ENCODE assay signal across 21 cellular contexts in genomic region chr10:101736666-101737065, GRCh38. TPM values are rescaled to one million over a fixed set of nuclear protein-coding genes. Genes with fewer than 3 reads are reported as not detected.
DNase-seq lines count a peak whose midpoint lies in the region; ATAC-seq, FAIRE-seq and TF ChIP-seq lines count a peak whose summit lies in the region.
"Had no signal": no experiment of that assay in that cellular context is flagged by ENCODE, and none has a peak within 500 bp of the region (broad histone marks: within the 10 kb centered on the region; RNA-seq: fewer than 3 reads in every experiment).

No MANE protein-coding gene starts in this region.

- peak overlapping the region; percentile 53 for H3K27ac Mint-ChIP-seq in neural progenitor cell
- H3K27ac Mint-ChIP-seq in naive thymus-derived CD8-positive, alpha-beta T cell = no peak overlapping the region
- H3K27ac Mint-ChIP-seq: CD4-positive, alpha-beta memory T cell; H9 had no signal

- H3K79me2 ChIP-seq in K562 (ENCODE audit: control insufficient read depth, insufficient read depth, low read length) = no peaks in the 10 kb centered on the region
- H3K79me2 ChIP-seq in neural progenitor cell (ENCODE audit: low read depth) = no peaks in the 10 kb centered on the region

- H3K27me3 Mint-ChIP-seq in neural progenitor cell (ENCODE audit: insufficient read depth, low read depth) = peaks cover 17% of the 10 kb centered on the region
- peaks cover 2 to 42% (median 21%) of the 10 kb centered on the region in 5 donors for H3K27me3 Mint-ChIP-seq in naive thymus-derived CD8-positive, alpha-beta T cell

- intact Hi-C loops in K562 (cut with micrococcal nuclease) = no loop called here

- no peaks in the 10 kb centered on the region for H3K9me1 ChIP-seq in K562 (ENCODE audit: control insufficient read depth, insufficient read depth, low read length)

- H3K4me1 ChIP-seq in K562 (replicated peaks in 1 of 2; ENCODE audit: control insufficient read depth in 2 of 2, insufficient read depth in 2 of 2, low read length in 2 of 2) (no peaks in the 10 kb centered on the region; a peak in 1 of 5 replicates), neural progenitor cell (peaks cover 28% of the 10 kb centered on the region)

- TF ChIP-seq EP300 in K562 (IDR thresholded peaks at IDR 0.05; ENCODE audit: low read length) = no peak

- TF ChIP-seq RAD21 in K562 (CRISPR knock-in tag; conservative IDR thresholded peaks at IDR 0.05 in 1 of 2, IDR thresholded peaks at IDR 0.05 in 1 of 2) = no peak

- POLR2A ChIA-PET in K562 (lab: Yijun Ruan, JAX) = interaction anchor here (0.6 to 1.0 kb wide), 3 partner anchors 11 to 13 kb away, joined by 3 to 4 read pairs (median 3); no protein-coding TSS in a partner anchor
- POLR2A ChIA-PET in naive thymus-derived CD8-positive, alpha-beta T cell (lab: Charles Lee) = no interaction called here

- H3K4me1 Mint-ChIP-seq in neural progenitor cell = peaks cover 14% of the 10 kb centered on the region
- H3K4me1 Mint-ChIP-seq in naive thymus-derived CD8-positive, alpha-beta T cell = no peaks in the 10 kb centered on the region
- H3K4me1 Mint-ChIP-seq: CD4-positive, alpha-beta memory T cell had no signal

- in situ Hi-C loops in K562 (cut with MboI) = no loop called here

- no peaks in the 10 kb centered on the region for H3K9me3 ChIP-seq in K562 (replicated peaks; ENCODE audit: control insufficient read depth, insufficient read depth, low read depth, low read length)
- no peaks in the 10 kb centered on the region for H3K9me3 ChIP-seq in neural progenitor cell (ENCODE audit: low read depth)

- H4K20me1 ChIP-seq in K562 (replicated peaks; ENCODE audit: control insufficient read depth, insufficient read depth, low read length) (no peaks in the 10 kb centered on the region), neural progenitor cell (ENCODE audit: low read depth) (no peaks in the 10 kb centered on the region)

- H3K27me3 ChIP-seq in K562 (ENCODE audit: control insufficient read depth in 2 of 2, insufficient read depth in 2 of 2, low read length in 2 of 2) (peaks cover 2 to 4% of the 10 kb centered on the region in 2 experiments; a peak in 2 of 5 replicates), neural progenitor cell (no peaks in the 10 kb centered on the region)

- TF ChIP-seq CTCF in NB4 (IDR thresholded peaks at IDR 0.05; ENCODE audit: low read depth, low read length) (no peak), K562 (IDR thresholded peaks at IDR 0.05 in 2 of 3, conservative IDR thresholded peaks at IDR 0.05 in 1 of 3; ENCODE audit: insufficient read depth in 2 of 3, low read depth in 1 of 3, low read length in 3 of 3) (no peak), neural progenitor cell (IDR thresholded peaks at IDR 0.05) (no peak)

- H3K4me3 ChIP-seq in NB4 (ENCODE audit: low read depth, low read length) = no peak overlapping the region
- no peak overlapping the region for H3K4me3 ChIP-seq in K562
- H3K4me3 ChIP-seq in neural progenitor cell = no peak overlapping the region

- H2AFZ ChIP-seq in K562 (ENCODE audit: low read depth, low read length) = no peak overlapping the region
- H2AFZ ChIP-seq in neural progenitor cell (replicated peaks) = peak overlapping the region; percentile 87

- DNase-seq in NB4 (ENCODE audit: low read depth) = peak; percentile 21
- DNase-seq in K562 (ENCODE audit: extremely low read depth in 1 of 4, low spot score in 3 of 4) = no peak
- DNase-seq in neural progenitor cell (ENCODE audit: low spot score) = peak; percentile 61
- no peak for DNase-seq in naive thymus-derived CD8-positive, alpha-beta T cell
- DNase-seq in activated naive CD4-positive, alpha-beta T cell (lab: John Stamatoyannopoulos, UW) = no peak
- DNase-seq: C1 segment of cervical spinal cord; Calu3; CD4-positive, alpha-beta memory T cell; COR-L47; DMS53; DMS79 treated with DMSO at 0.1 percent for 48 hours; GF-D8; GOT3; H9 had no signal

- no peak overlapping the region for H3K9ac ChIP-seq in K562 (ENCODE audit: insufficient read depth in 1 of 2, low read depth in 2 of 2, low read length in 2 of 2)
- H3K9ac ChIP-seq in neural progenitor cell = no peak overlapping the region

- H3K36me3 ChIP-seq in K562 (ENCODE audit: control insufficient read depth, insufficient read depth, low read length) (no peaks in the 10 kb centered on the region), neural progenitor cell (no peaks in the 10 kb centered on the region)

- H3K4me2 ChIP-seq in K562 (ENCODE audit: insufficient read depth, low read length) (no peak overlapping the region), neural progenitor cell (peak overlapping the region; percentile 25)

- peaks cover 2% of the 10 kb centered on the region for H3K9me3 Mint-ChIP-seq in neural progenitor cell
- H3K9me3 Mint-ChIP-seq in naive thymus-derived CD8-positive, alpha-beta T cell = no peaks in the 10 kb centered on the region
- H3K9me3 Mint-ChIP-seq: CD4-positive, alpha-beta memory T cell; H9 had no signal

- FAIRE-seq in K562 (lab: Jason Lieb, UNC) = no peak
- FAIRE-seq: GM19239 had no signal

- H3F3A ChIP-seq in neural progenitor cell (ENCODE audit: low read depth) = peaks cover 25% of the 10 kb centered on the region

- no peak overlapping the region for H3K4me3 Mint-ChIP-seq in neural progenitor cell
- H3K4me3 Mint-ChIP-seq in naive thymus-derived CD8-positive, alpha-beta T cell = no peak overlapping the region
- H3K4me3 Mint-ChIP-seq: CD4-positive, alpha-beta memory T cell; H9 had no signal

- ATAC-seq in K562 = no peak
- ATAC-seq in naive thymus-derived CD8-positive, alpha-beta T cell = no peak
- ATAC-seq in HG02870 (IDR thresholded peaks at IDR 0.05; ENCODE audit: unreplicated experiment) = no peak
- ATAC-seq: HCT116 had no signal

- no peak overlapping the region for H3K27ac ChIP-seq in K562 (ENCODE audit: extremely low read depth, low read depth, low read length)
- peak overlapping the region; percentile 44 for H3K27ac ChIP-seq in neural progenitor cell

- no TSS peak for BruUV-seq in K562 (replicated peaks; lab: Mats Ljungman, UMichigan)

- WGBS in K562 (ENCODE audit: insufficient coverage, low coverage, missing lambda C conversion rate) = 5% methylated on average over 3 of the region's 3 CpGs

- no peak for TF ChIP-seq POLR2A in NB4 (IDR thresholded peaks at IDR 0.05; ENCODE audit: extremely low read depth, insufficient read length)
- TF ChIP-seq POLR2A in K562 (conservative IDR thresholded peaks at IDR 0.05) = no peak

- CTCF ChIA-PET in K562 (lab: Yijun Ruan, JAX; ENCODE audit: low intra/inter-chr PET ratio) = no interaction called here

- no peaks in the 10 kb centered on the region for H3K36me3 Mint-ChIP-seq in neural progenitor cell
- peaks cover 0 to 2% (median 0%) of the 10 kb centered on the region in 3 donors for H3K36me3 Mint-ChIP-seq in naive thymus-derived CD8-positive, alpha-beta T cell
- H3K36me3 Mint-ChIP-seq: CD4-positive, alpha-beta memory T cell had no signal

RNA-seq across cellular contexts. Expression of gene FGF8, which starts 39.2 kb away (rescaled TPM):
- total RNA-seq in K562 (2011; cell fraction: chromatin; rRNA removed; ENCODE audit: low replicate concordance) = not detected in 2 replicates
- 0.67 TPM in 1 of 2 replicates, not detected in the other for total RNA-seq in K562 (2011; cell fraction: nucleolus; rRNA removed)
- 1.0 TPM in 1 of 2 replicates, not detected in the other for total RNA-seq in K562 (2011; cell fraction: nucleoplasm; rRNA removed)
- 0.82 TPM in 1 of 2 replicates, not detected in the other for total RNA-seq in K562 (2014; rRNA removed)
- total RNA-seq in K562 (2014; rRNA removed; fragmentation: Illumina TruSeq; extraction: Trizol) = not detected in 2 replicates
- total RNA-seq in K562 (2015; rRNA removed; fragmentation: Illumina TruSeq; extraction: Trizol) = not detected in 2 replicates
- 0.29 and 0.31 TPM in 2 replicates for total RNA-seq in K562 (2021)
- polyA plus RNA-seq in K562 (2011; rRNA removed) = 0.13 and 0.24 TPM in 2 replicates
- 0.73 TPM in 1 of 2 replicates, not detected in the other for polyA plus RNA-seq in K562 (2011; cell fraction: cytosol; rRNA removed)
- 1.5 TPM in 2 replicates for polyA plus RNA-seq in K562 (2011; cell fraction: nucleus; rRNA removed)
- 0.09 TPM in 1 of 2 replicates, not detected in the other for polyA plus RNA-seq in K562 (2012)
- polyA plus RNA-seq in K562 (2014; fragmentation: Illumina TruSeq; extraction: Trizol) = not detected in 2 replicates
- not detected for polyA plus RNA-seq in K562 (2014; fragmentation: Nextera tagmentation; extraction: Ambion mirVana)
- 0.28 and 0.44 TPM in 2 replicates for polyA plus RNA-seq in K562 (2014; rRNA removed)
- polyA minus RNA-seq in K562 (2011; rRNA and poly(A)+ RNA removed) = not detected in 2 replicates
- polyA minus RNA-seq in K562 (2011; cell fraction: cytosol; rRNA and poly(A)+ RNA removed) = not detected in 2 replicates
- polyA minus RNA-seq in K562 (2011; cell fraction: nucleus; rRNA and poly(A)+ RNA removed) = 0.54 TPM in 1 of 2 replicates, not detected in the other
- total RNA-seq in neural progenitor cell (ENCODE audit: low replicate concordance) = 17.6 and 32.2 TPM in 2 replicates
- not detected for total RNA-seq in naive thymus-derived CD8-positive, alpha-beta T cell
- polyA plus RNA-seq in naive thymus-derived CD8-positive, alpha-beta T cell = not detected
- total RNA-seq: A172; A673; Calu3; CD4-positive, alpha-beta memory T cell; Daoy had no signal
- polyA plus RNA-seq: BJ; CD4-positive, alpha-beta memory T cell had no signal

RNA-seq across cellular contexts. Expression of gene FBXW4, which starts 41.7 kb away (rescaled TPM):
- 28.2 and 28.4 TPM in 2 replicates for total RNA-seq in K562 (2011; cell fraction: chromatin; rRNA removed; ENCODE audit: low replicate concordance)
- total RNA-seq in K562 (2011; cell fraction: nucleolus; rRNA removed) = 12.0 and 13.2 TPM in 2 replicates
- 20.8 and 22.0 TPM in 2 replicates for total RNA-seq in K562 (2011; cell fraction: nucleoplasm; rRNA removed)
- 7.4 and 7.9 TPM in 2 replicates for total RNA-seq in K562 (2014; rRNA removed)
- total RNA-seq in K562 (2014; rRNA removed; fragmentation: Illumina TruSeq; extraction: Trizol) = 3.7 and 4.3 TPM in 2 replicates
- 4.8 and 5.4 TPM in 2 replicates for total RNA-seq in K562 (2015; rRNA removed; fragmentation: Illumina TruSeq; extraction: Trizol)
- total RNA-seq in K562 (2021) = 6.9 and 8.1 TPM in 2 replicates
- polyA plus RNA-seq in K562 (2011; rRNA removed) = 10.6 and 11.6 TPM in 2 replicates
- polyA plus RNA-seq in K562 (2011; cell fraction: cytosol; rRNA removed) = 9.3 and 11.6 TPM in 2 replicates
- polyA plus RNA-seq in K562 (2011; cell fraction: nucleus; rRNA removed) = 7.5 and 11.3 TPM in 2 replicates
- 6.6 and 13.6 TPM in 2 replicates for polyA plus RNA-seq in K562 (2012)
- 7.2 and 8.5 TPM in 2 replicates for polyA plus RNA-seq in K562 (2014; fragmentation: Illumina TruSeq; extraction: Trizol)
- 1 to 10 TPM; 1.0 to 1.2 TPM for polyA plus RNA-seq in K562 (2014; fragmentation: Nextera tagmentation; extraction: Ambion mirVana)
- polyA plus RNA-seq in K562 (2014; rRNA removed) = 4.7 and 10.9 TPM in 2 replicates
- 42.0 and 52.1 TPM in 2 replicates for polyA minus RNA-seq in K562 (2011; rRNA and poly(A)+ RNA removed)
- 7.5 and 19.7 TPM in 2 replicates for polyA minus RNA-seq in K562 (2011; cell fraction: cytosol; rRNA and poly(A)+ RNA removed)
- 6.5 and 11.0 TPM in 2 replicates for polyA minus RNA-seq in K562 (2011; cell fraction: nucleus; rRNA and poly(A)+ RNA removed)
- total RNA-seq in neural progenitor cell (ENCODE audit: low replicate concordance) = 36.3 and 46.0 TPM in 2 replicates
- 100 to 1,000 TPM in 1 of 2 experiments, 10 to 100 TPM in 1; 91.2 to 106 TPM for total RNA-seq in naive thymus-derived CD8-positive, alpha-beta T cell
- polyA plus RNA-seq in naive thymus-derived CD8-positive, alpha-beta T cell = 10 to 100 TPM in 1 of 3 donors, 1 to 10 TPM in 2; 6.1 to 13.1 (median 6.5) TPM

RNA-seq across cellular contexts. Expression of gene NPM3, which starts 46.6 kb away (rescaled TPM):
- 7.6 and 17.3 TPM in 2 replicates for total RNA-seq in K562 (2011; cell fraction: chromatin; rRNA removed; ENCODE audit: low replicate concordance)
- 26.8 and 34.0 TPM in 2 replicates for total RNA-seq in K562 (2011; cell fraction: nucleolus; rRNA removed)
- 22.0 and 23.0 TPM in 2 replicates for total RNA-seq in K562 (2011; cell fraction: nucleoplasm; rRNA removed)
- 171 and 204 TPM in 2 replicates for total RNA-seq in K562 (2014; rRNA removed)
- total RNA-seq in K562 (2014; rRNA removed; fragmentation: Illumina TruSeq; extraction: Trizol) = 85.8 and 114 TPM in 2 replicates
- total RNA-seq in K562 (2015; rRNA removed; fragmentation: Illumina TruSeq; extraction: Trizol) = 108 and 112 TPM in 2 replicates
- 147 and 148 TPM in 2 replicates for total RNA-seq in K562 (2021)
- 88.9 and 97.4 TPM in 2 replicates for polyA plus RNA-seq in K562 (2011; rRNA removed)
- 141 and 176 TPM in 2 replicates for polyA plus RNA-seq in K562 (2011; cell fraction: cytosol; rRNA removed)
- 72.2 and 89.1 TPM in 2 replicates for polyA plus RNA-seq in K562 (2011; cell fraction: nucleus; rRNA removed)
- polyA plus RNA-seq in K562 (2012) = 76.1 and 130 TPM in 2 replicates
- polyA plus RNA-seq in K562 (2014; fragmentation: Illumina TruSeq; extraction: Trizol) = 204 and 239 TPM in 2 replicates
- polyA plus RNA-seq in K562 (2014; fragmentation: Nextera tagmentation; extraction: Ambion mirVana) = 10 to 100 TPM; 15.2 to 54.4 TPM
- 161 and 168 TPM in 2 replicates for polyA plus RNA-seq in K562 (2014; rRNA removed)
- 48.1 and 61.6 TPM in 2 replicates for polyA minus RNA-seq in K562 (2011; rRNA and poly(A)+ RNA removed)
- polyA minus RNA-seq in K562 (2011; cell fraction: cytosol; rRNA and poly(A)+ RNA removed) = 36.0 and 44.2 TPM in 2 replicates
- 11.2 and 12.2 TPM in 2 replicates for polyA minus RNA-seq in K562 (2011; cell fraction: nucleus; rRNA and poly(A)+ RNA removed)
- total RNA-seq in neural progenitor cell (ENCODE audit: low replicate concordance) = 93.1 and 149 TPM in 2 replicates
- 10 to 100 TPM; 17.1 to 19.1 TPM for total RNA-seq in naive thymus-derived CD8-positive, alpha-beta T cell
- polyA plus RNA-seq in naive thymus-derived CD8-positive, alpha-beta T cell = 10 to 100 TPM; 14.6 to 19.3 (median 18.9) TPM

Comparison
In these comparisons a context has a peak if more than half of its experiments do, and no peak if none do; other contexts are left out.
1. DNase-seq: peak in NB4 (single experiment) and neural progenitor cell (single experiment); none in K562 (0 of 4), naive thymus-derived CD8-positive, alpha-beta T cell (0 of 10) and activated naive CD4-positive, alpha-beta T cell (0 of 4).